15 cellular contexts compared by ENCODE assay signal in genomic region chrX:47802589-47802988, GRCh38. TPM values are rescaled to one million over a fixed set of nuclear protein-coding genes. Genes with fewer than 3 reads are reported as not detected.
DNase-seq lines count a peak whose midpoint lies in the region; ATAC-seq lines count a peak whose summit lies in the region.
"Had no signal": no experiment of that assay in that cellular context is flagged by ENCODE, and none has a peak within 500 bp of the region (broad histone marks: within the 10 kb centered on the region; RNA-seq: fewer than 3 reads in every experiment).

No MANE protein-coding gene starts in this region.

- H3K27ac Mint-ChIP-seq in activated naive CD8-positive, alpha-beta T cell treated with anti-CD3 and anti-CD28 coated beads, Interleukin-2, amount 50 U/mL, for 24 hours = no peak overlapping the region
- H3K27ac Mint-ChIP-seq: activated naive CD8-positive, alpha-beta T cell treated with anti-CD3 and anti-CD28 coated beads, Interleukin-2, amount 10 ng/mL, durations not matched to agents 7 days and 5 days had no signal

- no peak overlapping the region for H3K4me3 Mint-ChIP-seq in activated naive CD8-positive, alpha-beta T cell treated with anti-CD3 and anti-CD28 coated beads, Interleukin-2, amount 50 U/mL, for 24 hours
- H3K4me3 Mint-ChIP-seq: activated naive CD8-positive, alpha-beta T cell treated with anti-CD3 and anti-CD28 coated beads, Interleukin-2, amount 10 ng/mL, durations not matched to agents 7 days and 5 days had no signal

- no peaks in the 10 kb centered on the region for H3K4me1 ChIP-seq in adipocyte (ENCODE audit: control insufficient read depth, insufficient read depth, low read length)
- H3K4me1 ChIP-seq: gastrocnemius medialis, upper lobe of right lung had no signal

- no peak overlapping the region for H3K4me3 ChIP-seq in adipocyte (ENCODE audit: low read length)
- H3K4me3 ChIP-seq: gastrocnemius medialis, upper lobe of right lung had no signal

- no peaks in the 10 kb centered on the region for H3K9me3 Mint-ChIP-seq in activated naive CD8-positive, alpha-beta T cell treated with anti-CD3 and anti-CD28 coated beads, Interleukin-2, amount 50 U/mL, for 24 hours
- H3K9me3 Mint-ChIP-seq: activated naive CD8-positive, alpha-beta T cell treated with anti-CD3 and anti-CD28 coated beads, Interleukin-2, amount 10 ng/mL, durations not matched to agents 7 days and 5 days had no signal

- peak; percentile 5 to 8 for DNase-seq in NCI-H2081 (lab: John Stamatoyannopoulos, UW)
- no peak for DNase-seq in NCI-H2081 treated with DMSO at 0.1 percent for 48 hours (lab: John Stamatoyannopoulos, UW)
- DNase-seq in LHCN-M2 (ENCODE audit: low read depth) = peak; percentile 34
- DNase-seq in adipocyte (ENCODE audit: low read depth) = peak; percentile 4
- DNase-seq in medulla oblongata (ENCODE audit: extremely low spot score) = peak; percentile 17
- no peak for DNase-seq in amygdala (lab: John Stamatoyannopoulos, UW)
- DNase-seq in activated naive CD8-positive, alpha-beta T cell treated with anti-CD3 and anti-CD28 coated beads, Interleukin-2, amount 50 U/mL, for 24 hours = no peak
- no peak for DNase-seq in HUDEP-2 (lab: John Stamatoyannopoulos, UW; ENCODE audit: unreplicated experiment in 76 of 76)
- DNase-seq: activated naive CD8-positive, alpha-beta T cell treated with anti-CD3 and anti-CD28 coated beads, Interleukin-2, amount 10 ng/mL, durations not matched to agents 7 days and 5 days; Calu3; kidney; NK-92 treated with Interleukin-12 subunit alpha and Interleukin-12 subunit beta, amount 100 ng/mL, for 24 hours; stimulated activated CD4-positive, alpha-beta T cell treated with anti-CD3 and anti-CD28 coated beads, Interleukin-2, amount 100 ng/mL, for 48 hours; upper lobe of right lung had no signal

- peaks cover 9% of the 10 kb centered on the region for H3K9me3 ChIP-seq in adipocyte (ENCODE audit: control insufficient read depth, low read length)
- H3K9me3 ChIP-seq: gastrocnemius medialis, upper lobe of right lung had no signal

- no peaks in the 10 kb centered on the region for H3K36me3 Mint-ChIP-seq in activated naive CD8-positive, alpha-beta T cell treated with anti-CD3 and anti-CD28 coated beads, Interleukin-2, amount 50 U/mL, for 24 hours (ENCODE audit: low read depth)
- H3K36me3 Mint-ChIP-seq: activated naive CD8-positive, alpha-beta T cell treated with anti-CD3 and anti-CD28 coated beads, Interleukin-2, amount 10 ng/mL, durations not matched to agents 7 days and 5 days had no signal

- no peak overlapping the region for H3K9ac ChIP-seq in adipocyte (ENCODE audit: low read length)

- no peaks in the 10 kb centered on the region for H3K27me3 Mint-ChIP-seq in activated naive CD8-positive, alpha-beta T cell treated with anti-CD3 and anti-CD28 coated beads, Interleukin-2, amount 50 U/mL, for 24 hours
- H3K27me3 Mint-ChIP-seq: activated naive CD8-positive, alpha-beta T cell treated with anti-CD3 and anti-CD28 coated beads, Interleukin-2, amount 10 ng/mL, durations not matched to agents 7 days and 5 days had no signal

- no peaks in the 10 kb centered on the region for H3K4me1 Mint-ChIP-seq in activated naive CD8-positive, alpha-beta T cell treated with anti-CD3 and anti-CD28 coated beads, Interleukin-2, amount 50 U/mL, for 24 hours
- H3K4me1 Mint-ChIP-seq: activated naive CD8-positive, alpha-beta T cell treated with anti-CD3 and anti-CD28 coated beads, Interleukin-2, amount 10 ng/mL, durations not matched to agents 7 days and 5 days had no signal

- no peaks in the 10 kb centered on the region for H3K36me3 ChIP-seq in adipocyte (ENCODE audit: control insufficient read depth, insufficient read depth, low read length, severe bottlenecking)
- H3K36me3 ChIP-seq: gastrocnemius medialis, upper lobe of right lung had no signal

- no peak for ATAC-seq in activated naive CD8-positive, alpha-beta T cell treated with anti-CD3 and anti-CD28 coated beads, Interleukin-2, amount 50 U/mL, for 24 hours

- H3K27me3 ChIP-seq in adipocyte (replicated peaks; ENCODE audit: control insufficient read depth, insufficient read depth, low read length) = peaks cover 5% of the 10 kb centered on the region
- H3K27me3 ChIP-seq: gastrocnemius medialis, upper lobe of right lung had no signal

RNA-seq across cellular contexts. Expression of gene ZNF81, which starts 34.1 kb away (rescaled TPM):
- 2.1 and 3.6 TPM in 2 replicates for total RNA-seq in LHCN-M2 (2014; rRNA removed)
- polyA plus RNA-seq in LHCN-M2 (2012) = 4.0 TPM

Comparison
In these comparisons a context has a peak if more than half of its experiments do, and no peak if none do; other contexts are left out.
1. DNase-seq: peak in NCI-H2081 (2 of 2), LHCN-M2 (single experiment), adipocyte (single experiment) and medulla oblongata (single experiment); none in NCI-H2081 treated with DMSO at 0.1 percent for 48 hours (single experiment), amygdala (0 of 56), activated naive CD8-positive, alpha-beta T cell treated with anti-CD3 and anti-CD28 coated beads, Interleukin-2, amount 50 U/mL, for 24 hours (single experiment) and HUDEP-2 (0 of 76).